1 cellular context compared by ENCODE assay signal in the genomic region with DNA sequence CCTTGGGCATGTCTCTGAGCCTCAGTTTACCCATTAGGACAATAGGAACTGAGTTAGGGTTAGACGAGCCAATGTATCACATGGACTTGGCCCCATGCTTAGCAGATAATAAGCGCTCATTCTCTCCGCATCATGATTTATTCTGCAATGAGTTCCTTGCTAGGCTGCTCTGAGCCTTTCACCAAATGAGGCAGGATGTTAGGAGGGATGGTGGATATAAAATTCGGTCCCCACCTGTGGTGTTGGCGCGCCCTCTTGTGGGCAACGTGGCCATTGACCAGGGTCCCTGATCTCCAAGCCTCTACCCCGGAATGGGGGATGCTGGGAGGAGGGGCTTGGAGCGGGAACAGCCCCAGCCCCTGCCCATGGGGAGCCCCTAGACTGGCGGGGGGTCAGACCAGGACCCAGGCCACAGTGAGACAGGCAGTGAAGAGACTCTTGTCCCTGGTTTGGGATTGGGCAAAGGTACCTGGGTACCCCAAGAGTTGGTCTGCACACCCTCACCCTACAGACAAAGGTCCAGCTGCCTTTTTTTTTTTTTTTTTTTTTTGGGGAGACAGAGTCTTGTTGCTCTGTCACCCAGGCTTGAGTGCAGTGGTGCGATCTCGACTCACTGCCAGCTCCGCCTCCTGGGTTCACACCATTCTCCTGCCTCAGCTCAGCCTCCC.
A peak's percentile ranks its signal among the peaks of the same experiment; 100 is the strongest.
TF ChIP-seq lines count a peak whose summit lies in the region.

No MANE protein-coding gene starts in this region.

TF ChIP-seq in K562, 482 proteins besides CTCF, POLR2A, EP300 and RAD21 (continued from another document and continues in another):
- TF ChIP-seq, protein P1, sequence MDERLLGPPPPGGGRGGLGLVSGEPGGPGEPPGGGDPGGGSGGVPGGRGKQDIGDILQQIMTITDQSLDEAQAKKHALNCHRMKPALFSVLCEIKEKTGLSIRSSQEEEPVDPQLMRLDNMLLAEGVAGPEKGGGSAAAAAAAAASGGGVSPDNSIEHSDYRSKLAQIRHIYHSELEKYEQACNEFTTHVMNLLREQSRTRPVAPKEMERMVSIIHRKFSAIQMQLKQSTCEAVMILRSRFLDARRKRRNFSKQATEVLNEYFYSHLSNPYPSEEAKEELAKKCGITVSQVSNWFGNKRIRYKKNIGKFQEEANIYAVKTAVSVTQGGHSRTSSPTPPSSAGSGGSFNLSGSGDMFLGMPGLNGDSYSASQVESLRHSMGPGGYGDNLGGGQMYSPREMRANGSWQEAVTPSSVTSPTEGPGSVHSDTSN (CRISPR knock-in tag; IDR thresholded peaks at IDR 0.05; ENCODE audit: low read depth), result no peak
- TF ChIP-seq, protein P1 (tag; conservative IDR thresholded peaks at IDR 0.05; ENCODE audit: low read depth), result no peak
- no peak for TF ChIP-seq SIN3B (IDR thresholded peaks at IDR 0.05; ENCODE audit: low read depth)
- TF ChIP-seq, protein P2, sequence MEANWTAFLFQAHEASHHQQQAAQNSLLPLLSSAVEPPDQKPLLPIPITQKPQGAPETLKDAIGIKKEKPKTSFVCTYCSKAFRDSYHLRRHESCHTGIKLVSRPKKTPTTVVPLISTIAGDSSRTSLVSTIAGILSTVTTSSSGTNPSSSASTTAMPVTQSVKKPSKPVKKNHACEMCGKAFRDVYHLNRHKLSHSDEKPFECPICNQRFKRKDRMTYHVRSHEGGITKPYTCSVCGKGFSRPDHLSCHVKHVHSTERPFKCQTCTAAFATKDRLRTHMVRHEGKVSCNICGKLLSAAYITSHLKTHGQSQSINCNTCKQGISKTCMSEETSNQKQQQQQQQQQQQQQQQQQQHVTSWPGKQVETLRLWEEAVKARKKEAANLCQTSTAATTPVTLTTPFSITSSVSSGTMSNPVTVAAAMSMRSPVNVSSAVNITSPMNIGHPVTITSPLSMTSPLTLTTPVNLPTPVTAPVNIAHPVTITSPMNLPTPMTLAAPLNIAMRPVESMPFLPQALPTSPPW (CRISPR knock-in tag; IDR thresholded peaks at IDR 0.05), result no peak; the same call in 1 of the 2 replicates
- TF ChIP-seq MIER1 (IDR thresholded peaks at IDR 0.05; ENCODE audit: low read depth), result no peak
- no peak for TF ChIP-seq SRSF3 (IDR thresholded peaks at IDR 0.05; ENCODE audit: insufficient read depth, low read length)
- no peak for TF ChIP-seq NCOA4 (IDR thresholded peaks at IDR 0.05; ENCODE audit: partially characterized antibody)
- TF ChIP-seq ZKSCAN1 (IDR thresholded peaks at IDR 0.05; ENCODE audit: low read depth, low read length), result no peak
- no peak for TF ChIP-seq CREBBP (IDR thresholded peaks at IDR 0.05; ENCODE audit: low read depth, low read length)
- TF ChIP-seq, protein P3, sequence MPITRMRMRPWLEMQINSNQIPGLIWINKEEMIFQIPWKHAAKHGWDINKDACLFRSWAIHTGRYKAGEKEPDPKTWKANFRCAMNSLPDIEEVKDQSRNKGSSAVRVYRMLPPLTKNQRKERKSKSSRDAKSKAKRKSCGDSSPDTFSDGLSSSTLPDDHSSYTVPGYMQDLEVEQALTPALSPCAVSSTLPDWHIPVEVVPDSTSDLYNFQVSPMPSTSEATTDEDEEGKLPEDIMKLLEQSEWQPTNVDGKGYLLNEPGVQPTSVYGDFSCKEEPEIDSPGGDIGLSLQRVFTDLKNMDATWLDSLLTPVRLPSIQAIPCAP (CRISPR knock-in tag; IDR thresholded peaks at IDR 0.05; ENCODE audit: borderline replicate concordance), result no peak
- TF ChIP-seq, protein P4, sequence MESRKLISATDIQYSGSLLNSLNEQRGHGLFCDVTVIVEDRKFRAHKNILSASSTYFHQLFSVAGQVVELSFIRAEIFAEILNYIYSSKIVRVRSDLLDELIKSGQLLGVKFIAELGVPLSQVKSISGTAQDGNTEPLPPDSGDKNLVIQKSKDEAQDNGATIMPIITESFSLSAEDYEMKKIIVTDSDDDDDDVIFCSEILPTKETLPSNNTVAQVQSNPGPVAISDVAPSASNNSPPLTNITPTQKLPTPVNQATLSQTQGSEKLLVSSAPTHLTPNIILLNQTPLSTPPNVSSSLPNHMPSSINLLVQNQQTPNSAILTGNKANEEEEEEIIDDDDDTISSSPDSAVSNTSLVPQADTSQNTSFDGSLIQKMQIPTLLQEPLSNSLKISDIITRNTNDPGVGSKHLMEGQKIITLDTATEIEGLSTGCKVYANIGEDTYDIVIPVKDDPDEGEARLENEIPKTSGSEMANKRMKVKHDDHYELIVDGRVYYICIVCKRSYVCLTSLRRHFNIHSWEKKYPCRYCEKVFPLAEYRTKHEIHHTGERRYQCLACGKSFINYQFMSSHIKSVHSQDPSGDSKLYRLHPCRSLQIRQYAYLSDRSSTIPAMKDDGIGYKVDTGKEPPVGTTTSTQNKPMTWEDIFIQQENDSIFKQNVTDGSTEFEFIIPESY (CRISPR knock-in tag; IDR thresholded peaks at IDR 0.05), result 0 out of 2 replicates have a peak, but pooled peaks have one; percentile 23
- TF ChIP-seq, protein P5, sequence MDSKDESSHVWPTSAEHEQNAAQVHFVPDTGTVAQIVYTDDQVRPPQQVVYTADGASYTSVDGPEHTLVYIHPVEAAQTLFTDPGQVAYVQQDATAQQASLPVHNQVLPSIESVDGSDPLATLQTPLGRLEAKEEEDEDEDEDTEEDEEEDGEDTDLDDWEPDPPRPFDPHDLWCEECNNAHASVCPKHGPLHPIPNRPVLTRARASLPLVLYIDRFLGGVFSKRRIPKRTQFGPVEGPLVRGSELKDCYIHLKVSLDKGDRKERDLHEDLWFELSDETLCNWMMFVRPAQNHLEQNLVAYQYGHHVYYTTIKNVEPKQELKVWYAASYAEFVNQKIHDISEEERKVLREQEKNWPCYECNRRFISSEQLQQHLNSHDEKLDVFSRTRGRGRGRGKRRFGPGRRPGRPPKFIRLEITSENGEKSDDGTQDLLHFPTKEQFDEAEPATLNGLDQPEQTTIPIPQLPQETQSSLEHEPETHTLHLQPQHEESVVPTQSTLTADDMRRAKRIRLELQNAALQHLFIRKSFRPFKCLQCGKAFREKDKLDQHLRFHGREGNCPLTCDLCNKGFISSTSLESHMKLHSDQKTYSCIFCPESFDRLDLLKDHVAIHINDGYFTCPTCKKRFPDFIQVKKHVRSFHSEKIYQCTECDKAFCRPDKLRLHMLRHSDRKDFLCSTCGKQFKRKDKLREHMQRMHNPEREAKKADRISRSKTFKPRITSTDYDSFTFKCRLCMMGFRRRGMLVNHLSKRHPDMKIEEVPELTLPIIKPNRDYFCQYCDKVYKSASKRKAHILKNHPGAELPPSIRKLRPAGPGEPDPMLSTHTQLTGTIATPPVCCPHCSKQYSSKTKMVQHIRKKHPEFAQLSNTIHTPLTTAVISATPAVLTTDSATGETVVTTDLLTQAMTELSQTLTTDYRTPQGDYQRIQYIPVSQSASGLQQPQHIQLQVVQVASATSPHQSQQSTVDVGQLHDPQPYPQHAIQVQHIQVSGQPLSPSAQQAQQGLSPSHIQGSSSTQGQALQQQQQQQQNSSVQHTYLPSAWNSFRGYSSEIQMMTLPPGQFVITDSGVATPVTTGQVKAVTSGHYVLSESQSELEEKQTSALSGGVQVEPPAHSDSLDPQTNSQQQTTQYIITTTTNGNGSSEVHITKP (IDR thresholded peaks at IDR 0.05; ENCODE audit: partially characterized antibody), result peak; percentile 31
- TF ChIP-seq ZBTB7A (IDR thresholded peaks at IDR 0.05; ENCODE audit: borderline replicate concordance, control insufficient read depth, low read depth, low read length), result peak; percentile 77
- peak; percentile 45 for TF ChIP-seq ETV1 (tag; conservative IDR thresholded peaks at IDR 0.05; ENCODE audit: low read depth)
- TF ChIP-seq, protein P6, sequence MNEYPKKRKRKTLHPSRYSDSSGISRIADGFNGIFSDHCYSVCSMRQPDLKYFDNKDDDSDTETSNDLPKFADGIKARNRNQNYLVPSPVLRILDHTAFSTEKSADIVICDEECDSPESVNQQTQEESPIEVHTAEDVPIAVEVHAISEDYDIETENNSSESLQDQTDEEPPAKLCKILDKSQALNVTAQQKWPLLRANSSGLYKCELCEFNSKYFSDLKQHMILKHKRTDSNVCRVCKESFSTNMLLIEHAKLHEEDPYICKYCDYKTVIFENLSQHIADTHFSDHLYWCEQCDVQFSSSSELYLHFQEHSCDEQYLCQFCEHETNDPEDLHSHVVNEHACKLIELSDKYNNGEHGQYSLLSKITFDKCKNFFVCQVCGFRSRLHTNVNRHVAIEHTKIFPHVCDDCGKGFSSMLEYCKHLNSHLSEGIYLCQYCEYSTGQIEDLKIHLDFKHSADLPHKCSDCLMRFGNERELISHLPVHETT (CRISPR knock-in tag; conservative IDR thresholded peaks at IDR 0.05 in 1 of 2, IDR thresholded peaks at IDR 0.05 in 1 of 2), result no peak
- TF ChIP-seq, protein P7, sequence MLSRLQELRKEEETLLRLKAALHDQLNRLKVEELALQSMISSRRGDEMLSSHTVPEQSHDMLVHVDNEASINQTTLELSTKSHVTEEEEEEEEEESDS (CRISPR knock-in tag; IDR thresholded peaks at IDR 0.05), result no peak
- no peak for TF ChIP-seq HNRNPK (IDR thresholded peaks at IDR 0.05; ENCODE audit: low read depth, low read length, poor library complexity, severe bottlenecking)
- TF ChIP-seq MAZ (CRISPR knock-in tag; conservative IDR thresholded peaks at IDR 0.05 in 1 of 2, IDR thresholded peaks at IDR 0.05 in 1 of 2), result peak in 1 of 2 experiments; percentile 79; a peak in 2 of 4 replicates
- TF ChIP-seq FOXA1 (IDR thresholded peaks at IDR 0.05; ENCODE audit: borderline replicate concordance), result no peak
- TF ChIP-seq MAFK (IDR thresholded peaks at IDR 0.05; ENCODE audit: low read length), result no peak
- no peak for TF ChIP-seq ZNF778 (CRISPR knock-in tag; IDR thresholded peaks at IDR 0.05)
- TF ChIP-seq, protein P8, sequence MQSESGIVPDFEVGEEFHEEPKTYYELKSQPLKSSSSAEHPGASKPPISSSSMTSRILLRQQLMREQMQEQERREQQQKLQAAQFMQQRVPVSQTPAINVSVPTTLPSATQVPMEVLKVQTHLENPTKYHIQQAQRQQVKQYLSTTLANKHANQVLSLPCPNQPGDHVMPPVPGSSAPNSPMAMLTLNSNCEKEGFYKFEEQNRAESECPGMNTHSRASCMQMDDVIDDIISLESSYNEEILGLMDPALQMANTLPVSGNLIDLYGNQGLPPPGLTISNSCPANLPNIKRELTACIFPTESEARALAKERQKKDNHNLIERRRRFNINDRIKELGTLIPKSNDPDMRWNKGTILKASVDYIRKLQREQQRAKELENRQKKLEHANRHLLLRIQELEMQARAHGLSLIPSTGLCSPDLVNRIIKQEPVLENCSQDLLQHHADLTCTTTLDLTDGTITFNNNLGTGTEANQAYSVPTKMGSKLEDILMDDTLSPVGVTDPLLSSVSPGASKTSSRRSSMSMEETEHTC (IDR thresholded peaks at IDR 0.05), result no peak
- TF ChIP-seq SRF (CRISPR knock-in tag; IDR thresholded peaks at IDR 0.05), result peak in 1 of 2 experiments; percentile 49; a peak in 1 of 4 replicates
- TF ChIP-seq MTA2 (IDR thresholded peaks at IDR 0.05; ENCODE audit: low read depth), result no peak
- TF ChIP-seq RBFOX2 (IDR thresholded peaks at IDR 0.05; ENCODE audit: low read depth, low read length), result no peak
- TF ChIP-seq, protein P9, sequence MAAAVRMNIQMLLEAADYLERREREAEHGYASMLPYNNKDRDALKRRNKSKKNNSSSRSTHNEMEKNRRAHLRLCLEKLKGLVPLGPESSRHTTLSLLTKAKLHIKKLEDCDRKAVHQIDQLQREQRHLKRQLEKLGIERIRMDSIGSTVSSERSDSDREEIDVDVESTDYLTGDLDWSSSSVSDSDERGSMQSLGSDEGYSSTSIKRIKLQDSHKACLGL (CRISPR knock-in tag; IDR thresholded peaks at IDR 0.05; ENCODE audit: borderline replicate concordance, poor library complexity, severe bottlenecking), result no peak
- peak; percentile 96 for TF ChIP-seq ARID2 (IDR thresholded peaks at IDR 0.05)
- TF ChIP-seq ZNF77 (CRISPR knock-in tag; IDR thresholded peaks at IDR 0.05), result no peak
- no peak for TF ChIP-seq ZNF561 (CRISPR knock-in tag; conservative IDR thresholded peaks at IDR 0.05)
- TF ChIP-seq ETS2 (tag; IDR thresholded peaks at IDR 0.05; ENCODE audit: borderline replicate concordance, poor library complexity, severe bottlenecking), result no peak
- TF ChIP-seq ZZZ3 (IDR thresholded peaks at IDR 0.05), result no peak
- no peak for TF ChIP-seq RBM39 (optimal IDR thresholded peaks at IDR 0.05; ENCODE audit: low read depth, low read length)
- no peak for TF ChIP-seq ZNF699 (CRISPR knock-in tag; IDR thresholded peaks at IDR 0.05; ENCODE audit: insufficient replicate concordance)
- TF ChIP-seq ZKSCAN3 (CRISPR knock-in tag; IDR thresholded peaks at IDR 0.05), result no peak
- TF ChIP-seq, protein P10, sequence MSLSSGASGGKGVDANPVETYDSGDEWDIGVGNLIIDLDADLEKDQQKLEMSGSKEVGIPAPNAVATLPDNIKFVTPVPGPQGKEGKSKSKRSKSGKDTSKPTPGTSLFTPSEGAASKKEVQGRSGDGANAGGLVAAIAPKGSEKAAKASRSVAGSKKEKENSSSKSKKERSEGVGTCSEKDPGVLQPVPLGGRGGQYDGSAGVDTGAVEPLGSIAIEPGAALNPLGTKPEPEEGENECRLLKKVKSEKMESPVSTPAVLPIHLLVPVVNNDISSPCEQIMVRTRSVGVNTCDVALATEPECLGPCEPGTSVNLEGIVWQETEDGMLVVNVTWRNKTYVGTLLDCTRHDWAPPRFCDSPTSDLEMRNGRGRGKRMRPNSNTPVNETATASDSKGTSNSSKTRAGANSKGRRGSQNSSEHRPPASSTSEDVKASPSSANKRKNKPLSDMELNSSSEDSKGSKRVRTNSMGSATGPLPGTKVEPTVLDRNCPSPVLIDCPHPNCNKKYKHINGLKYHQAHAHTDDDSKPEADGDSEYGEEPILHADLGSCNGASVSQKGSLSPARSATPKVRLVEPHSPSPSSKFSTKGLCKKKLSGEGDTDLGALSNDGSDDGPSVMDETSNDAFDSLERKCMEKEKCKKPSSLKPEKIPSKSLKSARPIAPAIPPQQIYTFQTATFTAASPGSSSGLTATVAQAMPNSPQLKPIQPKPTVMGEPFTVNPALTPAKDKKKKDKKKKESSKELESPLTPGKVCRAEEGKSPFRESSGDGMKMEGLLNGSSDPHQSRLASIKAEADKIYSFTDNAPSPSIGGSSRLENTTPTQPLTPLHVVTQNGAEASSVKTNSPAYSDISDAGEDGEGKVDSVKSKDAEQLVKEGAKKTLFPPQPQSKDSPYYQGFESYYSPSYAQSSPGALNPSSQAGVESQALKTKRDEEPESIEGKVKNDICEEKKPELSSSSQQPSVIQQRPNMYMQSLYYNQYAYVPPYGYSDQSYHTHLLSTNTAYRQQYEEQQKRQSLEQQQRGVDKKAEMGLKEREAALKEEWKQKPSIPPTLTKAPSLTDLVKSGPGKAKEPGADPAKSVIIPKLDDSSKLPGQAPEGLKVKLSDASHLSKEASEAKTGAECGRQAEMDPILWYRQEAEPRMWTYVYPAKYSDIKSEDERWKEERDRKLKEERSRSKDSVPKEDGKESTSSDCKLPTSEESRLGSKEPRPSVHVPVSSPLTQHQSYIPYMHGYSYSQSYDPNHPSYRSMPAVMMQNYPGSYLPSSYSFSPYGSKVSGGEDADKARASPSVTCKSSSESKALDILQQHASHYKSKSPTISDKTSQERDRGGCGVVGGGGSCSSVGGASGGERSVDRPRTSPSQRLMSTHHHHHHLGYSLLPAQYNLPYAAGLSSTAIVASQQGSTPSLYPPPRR (CRISPR knock-in tag; IDR thresholded peaks at IDR 0.05; ENCODE audit: borderline replicate concordance), result no peak
- no peak for TF ChIP-seq ZNF780A (CRISPR knock-in tag; IDR thresholded peaks at IDR 0.05)
- no peak for TF ChIP-seq ILK (tag; IDR thresholded peaks at IDR 0.05; ENCODE audit: borderline replicate concordance, low read depth)
- TF ChIP-seq TEAD1 (CRISPR knock-in tag; IDR thresholded peaks at IDR 0.05), result no peak
- no peak for TF ChIP-seq ZNF217 (CRISPR knock-in tag; IDR thresholded peaks at IDR 0.05)
